In genomic region chr1:172551279-172551678, GRCh38 we compare ENCODE assay signal across 17 cellular contexts. TPM values are rescaled to one million over a fixed set of nuclear protein-coding genes. Genes with fewer than 3 reads are reported as not detected.
DNase-seq lines count a peak whose midpoint lies in the region; ATAC-seq and TF ChIP-seq lines count a peak whose summit lies in the region.
"Had no signal": no experiment of that assay in that cellular context is flagged by ENCODE, and none has a peak within 500 bp of the region (broad histone marks: within the 10 kb centered on the region; RNA-seq: fewer than 3 reads in every experiment).

No MANE protein-coding gene starts in this region.

- H2AFZ ChIP-seq in hepatocyte, result no peak overlapping the region

- H3K27ac ChIP-seq in HEK293 (ENCODE audit: extremely low read depth, low read depth, low read length), result no peak overlapping the region
- no peak overlapping the region for H3K27ac ChIP-seq in hepatocyte
- no peak overlapping the region for H3K27ac ChIP-seq in transverse colon
- H3K27ac ChIP-seq: HL-60 had no signal

- no peak for TF ChIP-seq POLR2A in transverse colon (IDR thresholded peaks at IDR 0.05)

- H3K27me3 ChIP-seq in endocrine pancreas (ENCODE audit: control insufficient read depth, insufficient read depth, low read length) (no peaks in the 10 kb centered on the region), hepatocyte (no peaks in the 10 kb centered on the region), transverse colon (no peaks in the 10 kb centered on the region)

- H3K36me3 Mint-ChIP-seq in stimulated activated memory B cell treated with anti-CD40 and anti-IgM and Interleukin-4, amounts not matched to agents 10 μg/mL and 1 μg/mL and 100 μg/mL, for 72 hours, result peaks cover 13% of the 10 kb centered on the region
- peaks cover 16% of the 10 kb centered on the region for H3K36me3 Mint-ChIP-seq in activated T-helper 1 cell treated with anti-CD3 and anti-CD28 coated beads, Interleukin-12 subunit alpha, Interleukin-12 subunit beta, Interleukin-2, Interleukin-4 antibody, amounts not matched to agents 30 ng/mL and 10 ng/mL and 1 ng/mL, durations not matched to agents 14 hours and 24 hours and 36 hours (ENCODE audit: low read depth)

- peak overlapping the region; percentile 59 for H3K27ac Mint-ChIP-seq in stimulated activated memory B cell treated with anti-CD40 and anti-IgM and Interleukin-4, amounts not matched to agents 10 μg/mL and 1 μg/mL and 100 μg/mL, for 72 hours
- H3K27ac Mint-ChIP-seq in activated T-helper 1 cell treated with anti-CD3 and anti-CD28 coated beads, Interleukin-12 subunit alpha, Interleukin-12 subunit beta, Interleukin-2, Interleukin-4 antibody, amounts not matched to agents 30 ng/mL and 10 ng/mL and 1 ng/mL, durations not matched to agents 14 hours and 24 hours and 36 hours, result no peak overlapping the region
- H3K27ac Mint-ChIP-seq: B cell; CD4-positive, alpha-beta T cell; HFFc6 had no signal

- peaks cover 99% of the 10 kb centered on the region for H3K79me2 ChIP-seq in hepatocyte

- peaks cover 62% of the 10 kb centered on the region for H4K20me1 ChIP-seq in hepatocyte (ENCODE audit: insufficient read depth, poor library complexity, severe bottlenecking)

- H3K9me2 ChIP-seq in hepatocyte (replicated peaks; ENCODE audit: insufficient read depth), result no peaks in the 10 kb centered on the region

- H3K36me3 ChIP-seq in HEK293 (ENCODE audit: control insufficient read depth in 2 of 2, insufficient read depth in 1 of 2, low read length in 2 of 2) (peaks cover 0 to 6% of the 10 kb centered on the region in 2 experiments; a peak in 1 of 3 replicates), endocrine pancreas (ENCODE audit: control insufficient read depth, insufficient read depth, low read length) (no peaks in the 10 kb centered on the region), hepatocyte (replicated peaks; ENCODE audit: insufficient read depth, low read depth) (no peaks in the 10 kb centered on the region), transverse colon (peaks cover 0 to 6% (median 0%) of the 10 kb centered on the region in 4 donors)
- H3K36me3 ChIP-seq: HAP-1 had no signal

- WGBS in hepatocyte (ENCODE audit: low lambda C conversion rate, missing lambda C conversion rate), result 76% methylated on average over 6 of the region's 6 CpGs
- 86 to 99% methylated on average over 6 of the region's 6 CpGs for WGBS in transverse colon (ENCODE audit: low coverage in 1 of 2), 2 donors

- H3K9me3 ChIP-seq in HEK293 (ENCODE audit: control insufficient read depth, insufficient read depth, low read depth, low read length) (no peaks in the 10 kb centered on the region), endocrine pancreas (ENCODE audit: control insufficient read depth, low read length) (no peaks in the 10 kb centered on the region), hepatocyte (ENCODE audit: low read depth) (no peaks in the 10 kb centered on the region), transverse colon (no peaks in the 10 kb centered on the region)
- H3K9me3 ChIP-seq: HAP-1 had no signal

- POLR2A ChIA-PET in HEK293 (lab: Yijun Ruan, JAX), result no interaction called here

- TF ChIP-seq CTCF in HEK293 (tag by site-specific recombination; IDR thresholded peaks at IDR 0.05) (no peak), hepatocyte (IDR thresholded peaks at IDR 0.05; ENCODE audit: poor library complexity) (no peak), transverse colon (IDR thresholded peaks at IDR 0.05) (no peak)

- ATAC-seq in stimulated activated memory B cell treated with anti-CD40 and anti-IgM and Interleukin-4, amounts not matched to agents 10 μg/mL and 1 μg/mL and 100 μg/mL, for 72 hours, result no peak
- ATAC-seq: GM12878 had no signal

- no peaks in the 10 kb centered on the region for H3K27me3 Mint-ChIP-seq in stimulated activated memory B cell treated with anti-CD40 and anti-IgM and Interleukin-4, amounts not matched to agents 10 μg/mL and 1 μg/mL and 100 μg/mL, for 72 hours
- H3K27me3 Mint-ChIP-seq in activated T-helper 1 cell treated with anti-CD3 and anti-CD28 coated beads, Interleukin-12 subunit alpha, Interleukin-12 subunit beta, Interleukin-2, Interleukin-4 antibody, amounts not matched to agents 30 ng/mL and 10 ng/mL and 1 ng/mL, durations not matched to agents 14 hours and 24 hours and 36 hours (ENCODE audit: insufficient read depth), result no peaks in the 10 kb centered on the region
- H3K27me3 Mint-ChIP-seq: B cell; CD4-positive, alpha-beta T cell had no signal

- H3K9me3 Mint-ChIP-seq in stimulated activated memory B cell treated with anti-CD40 and anti-IgM and Interleukin-4, amounts not matched to agents 10 μg/mL and 1 μg/mL and 100 μg/mL, for 72 hours, result no peaks in the 10 kb centered on the region
- no peaks in the 10 kb centered on the region for H3K9me3 Mint-ChIP-seq in activated T-helper 1 cell treated with anti-CD3 and anti-CD28 coated beads, Interleukin-12 subunit alpha, Interleukin-12 subunit beta, Interleukin-2, Interleukin-4 antibody, amounts not matched to agents 30 ng/mL and 10 ng/mL and 1 ng/mL, durations not matched to agents 14 hours and 24 hours and 36 hours
- H3K9me3 Mint-ChIP-seq: CD4-positive, alpha-beta T cell; HFFc6 had no signal

- no peak for DNase-seq in hepatocyte (ENCODE audit: low spot score)
- DNase-seq in activated T-helper 1 cell treated with anti-CD3 and anti-CD28 coated beads, Interleukin-12 subunit alpha, Interleukin-12 subunit beta, Interleukin-2, Interleukin-4 antibody, amounts not matched to agents 30 ng/mL and 10 ng/mL and 1 ng/mL, durations not matched to agents 14 hours and 24 hours and 36 hours (ENCODE audit: low spot score), result no peak
- DNase-seq in NAMALWA (ENCODE audit: low spot score), result no peak
- no peak for DNase-seq in transverse colon
- DNase-seq: ACHN; C1 segment of cervical spinal cord; Calu3; CD4-positive, alpha-beta T cell; DMS79; HFFc6 had no signal

- peaks cover 41% of the 10 kb centered on the region for H3K4me1 Mint-ChIP-seq in stimulated activated memory B cell treated with anti-CD40 and anti-IgM and Interleukin-4, amounts not matched to agents 10 μg/mL and 1 μg/mL and 100 μg/mL, for 72 hours
- peaks cover 13% of the 10 kb centered on the region for H3K4me1 Mint-ChIP-seq in activated T-helper 1 cell treated with anti-CD3 and anti-CD28 coated beads, Interleukin-12 subunit alpha, Interleukin-12 subunit beta, Interleukin-2, Interleukin-4 antibody, amounts not matched to agents 30 ng/mL and 10 ng/mL and 1 ng/mL, durations not matched to agents 14 hours and 24 hours and 36 hours (ENCODE audit: low read depth)

- H3K9ac ChIP-seq in endocrine pancreas (ENCODE audit: control insufficient read depth, insufficient read depth, low read length), result no peak overlapping the region

- CTCF ChIA-PET in HEK293 (lab: Yijun Ruan, JAX), result interaction anchor here (0.6 kb wide), 2 partner anchors 107 to 893 kb away, joined by 3 to 4 read pairs; no protein-coding TSS in a partner anchor

- intact Hi-C loops in activated T-helper 1 cell treated with anti-CD3 and anti-CD28 coated beads, Interleukin-12 subunit alpha, Interleukin-12 subunit beta, Interleukin-2, Interleukin-4 antibody, amounts not matched to agents 30 ng/mL and 10 ng/mL and 1 ng/mL, durations not matched to agents 14 hours and 24 hours and 36 hours (cut with micrococcal nuclease), result no loop called here
- intact Hi-C loops in transverse colon (cut with DNase I; ENCODE audit: low total_unique reads), result no loop called here

- H3K4me2 ChIP-seq in hepatocyte, result peak overlapping the region; percentile 0

- in situ Hi-C loops in transverse colon (cut with MboI; ENCODE audit: low pct_ligation_motif_present in 1 of 4, low pct_unique_long_range_greater_than_20kb in 1 of 4, low sequenced_read_pairs in 3 of 4), result no loop called here

- H3K4me3 ChIP-seq in HEK293 (ENCODE audit: low read depth, low read length) (no peak overlapping the region), endocrine pancreas (ENCODE audit: control insufficient read depth, insufficient read depth, low read length) (peak overlapping the region; percentile 42), hepatocyte (no peak overlapping the region), transverse colon (no peak overlapping the region)
- H3K4me3 ChIP-seq: GM12878, HAP-1 had no signal

- H3K4me1 ChIP-seq in HEK293 (ENCODE audit: control insufficient read depth, insufficient read depth, low read length) (peaks cover 11% of the 10 kb centered on the region), endocrine pancreas (ENCODE audit: control insufficient read depth, insufficient read depth, low read length) (peaks cover 54% of the 10 kb centered on the region), hepatocyte (ENCODE audit: insufficient read depth) (peaks cover 11% of the 10 kb centered on the region), transverse colon (peaks cover 0 to 31% (median 2%) of the 10 kb centered on the region in 4 donors)

- no peak overlapping the region for H3K4me3 Mint-ChIP-seq in stimulated activated memory B cell treated with anti-CD40 and anti-IgM and Interleukin-4, amounts not matched to agents 10 μg/mL and 1 μg/mL and 100 μg/mL, for 72 hours
- no peak overlapping the region for H3K4me3 Mint-ChIP-seq in activated T-helper 1 cell treated with anti-CD3 and anti-CD28 coated beads, Interleukin-12 subunit alpha, Interleukin-12 subunit beta, Interleukin-2, Interleukin-4 antibody, amounts not matched to agents 30 ng/mL and 10 ng/mL and 1 ng/mL, durations not matched to agents 14 hours and 24 hours and 36 hours
- H3K4me3 Mint-ChIP-seq: B cell; CD4-positive, alpha-beta T cell; HFFc6 had no signal

- TF ChIP-seq EP300 in transverse colon (IDR thresholded peaks at IDR 0.05; ENCODE audit: low read depth), result no peak

TF ChIP-seq in HEK293, 187 proteins besides CTCF, POLR2A, EP300 and RAD21:
- TF ChIP-seq ZNF239 (tag by site-specific recombination; IDR thresholded peaks at IDR 0.05) (no peak), PRDM6 (tag by site-specific recombination; IDR thresholded peaks at IDR 0.05) (peak; percentile 59), IKZF3 (tag by site-specific recombination; IDR thresholded peaks at IDR 0.05) (no peak)

RNA-seq across cellular contexts. Expression of gene SUCO, which starts 18.3 kb away (rescaled TPM):
- total RNA-seq in hepatocyte, result 97.0 and 113 TPM in 2 replicates
- 39.1 and 43.3 TPM in 2 replicates for polyA plus RNA-seq in hepatocyte
- total RNA-seq in activated T-helper 1 cell treated with anti-CD3 and anti-CD28 coated beads, Interleukin-12 subunit alpha, Interleukin-12 subunit beta, Interleukin-2, Interleukin-4 antibody, amounts not matched to agents 30 ng/mL and 10 ng/mL and 1 ng/mL, durations not matched to agents 14 hours and 24 hours and 36 hours, result 39.3 and 40.4 TPM in 2 replicates
- 10 to 100 TPM; 10.1 to 48.4 (median 21.6) TPM for total RNA-seq in transverse colon
